Comparison of ENCODE assay signal across 18 cellular contexts in genomic region chr15:89379818-89380217, GRCh38. TPM values are rescaled to one million over a fixed set of nuclear protein-coding genes. Genes with fewer than 3 reads are reported as not detected.
DNase-seq lines count a peak whose midpoint lies in the region; ATAC-seq, FAIRE-seq and TF ChIP-seq lines count a peak whose summit lies in the region.
"Had no signal": no experiment of that assay in that cellular context is flagged by ENCODE, and none has a peak within 500 bp of the region (broad histone marks: within the 10 kb centered on the region; RNA-seq: fewer than 3 reads in every experiment).

No MANE protein-coding gene starts in this region.

- H3K4me1 ChIP-seq in CD4-positive, alpha-beta memory T cell (ENCODE audit: insufficient read depth, low read length), result no peaks in the 10 kb centered on the region
- H3K4me1 ChIP-seq in body of pancreas, result peaks cover 18% of the 10 kb centered on the region

- DNase-seq in CD4-positive, alpha-beta memory T cell, result no peak
- peak; percentile 58 for DNase-seq in LNCaP clone FGC (ENCODE audit: low read depth)
- peak; percentile 26 for DNase-seq in MCF 10A (ENCODE audit: unreplicated experiment)
- DNase-seq in kidney tubule cell (ENCODE audit: low spot score), result peak; percentile 21
- no peak for DNase-seq in body of pancreas
- no peak for DNase-seq in NCI-H1092 (lab: John Stamatoyannopoulos, UW)
- DNase-seq in D721Med (ENCODE audit: insufficient read length, low spot score), result no peak
- no peak for DNase-seq in foreskin fibroblast
- DNase-seq: activated CD4-positive, alpha-beta T cell treated with anti-CD3 and anti-CD28 coated beads, Interleukin-2, amount 50 U/mL, for 1 hour; DMS79; effector CD8-positive, alpha-beta T cell; GM23248; NCI-H1694 treated with DMSO at 0.1 percent for 48 hours; NCI-H526 treated with DMSO at 0.1 percent for 48 hours; substantia nigra had no signal

- H3K27ac Mint-ChIP-seq in CD4-positive, alpha-beta memory T cell, result no peak overlapping the region
- H3K27ac Mint-ChIP-seq in MCF 10A (ENCODE audit: low read depth, unreplicated experiment), result no peak overlapping the region

- no peak for FAIRE-seq in D721Med (lab: Jason Lieb, UNC)
- FAIRE-seq: islet of Langerhans, RCC 7860 had no signal

- no peak for ATAC-seq in body of pancreas

- no peaks in the 10 kb centered on the region for H3K9me3 Mint-ChIP-seq in CD4-positive, alpha-beta memory T cell
- H3K9me3 Mint-ChIP-seq in MCF 10A (ENCODE audit: unreplicated experiment), result no peaks in the 10 kb centered on the region

- H3K36me3 Mint-ChIP-seq in CD4-positive, alpha-beta memory T cell, result no peaks in the 10 kb centered on the region
- no peaks in the 10 kb centered on the region for H3K36me3 Mint-ChIP-seq in MCF 10A (ENCODE audit: insufficient read depth, unreplicated experiment)

- no peaks in the 10 kb centered on the region for H3K9me3 ChIP-seq in CD4-positive, alpha-beta memory T cell (ENCODE audit: control insufficient read depth in 1 of 2, low read length in 2 of 2)
- no peaks in the 10 kb centered on the region for H3K9me3 ChIP-seq in body of pancreas

- H3K4me3 Mint-ChIP-seq in CD4-positive, alpha-beta memory T cell, result peak overlapping the region in 7 of 8 donors; percentile 15 to 83 (median 53)
- no peak overlapping the region for H3K4me3 Mint-ChIP-seq in MCF 10A (ENCODE audit: unreplicated experiment)

- CTCF ChIA-PET in CD4-positive, alpha-beta memory T cell (lab: Charles Lee; ENCODE audit: partially characterized antibody), result interaction anchor here (1.3 kb wide), 1 partner anchor 21 kb away, joined by 10 read pairs; no protein-coding TSS in a partner anchor
- CTCF ChIA-PET in MCF 10A (lab: Yijun Ruan, JAX), result interaction anchor here (0.5 to 1.0 kb wide), 6 partner anchors 10 to 170 kb away, joined by 3 to 7 read pairs (median 3); no protein-coding TSS in a partner anchor

- H3K27me3 ChIP-seq in CD4-positive, alpha-beta memory T cell (ENCODE audit: insufficient read depth, low read length), result peaks cover 39% of the 10 kb centered on the region
- H3K27me3 ChIP-seq in body of pancreas, result peaks cover 0 to 12% of the 10 kb centered on the region in 2 donors

- POLR2A ChIA-PET in CD4-positive, alpha-beta memory T cell (lab: Charles Lee; ENCODE audit: partially characterized antibody), result no interaction called here
- POLR2A ChIA-PET in MCF 10A (lab: Yijun Ruan, JAX), result interaction anchor here (0.6 to 1.2 kb wide), 3 partner anchors 11 to 405 kb away, joined by 3 read pairs; no protein-coding TSS in a partner anchor

- 79 to 88% methylated on average over 3 to 5 of the region's 5 CpGs for WGBS in body of pancreas, 2 donors

- no peaks in the 10 kb centered on the region for H3K36me3 ChIP-seq in CD4-positive, alpha-beta memory T cell (ENCODE audit: insufficient read depth, low read length)
- H3K36me3 ChIP-seq in body of pancreas (replicated peaks in 1 of 2; ENCODE audit: insufficient read depth in 1 of 2, low read depth in 2 of 2), result no peaks in the 10 kb centered on the region

- H3K27me3 Mint-ChIP-seq in CD4-positive, alpha-beta memory T cell, result peaks cover 50 to 58% of the 10 kb centered on the region in 2 donors
- H3K27me3 Mint-ChIP-seq in MCF 10A (ENCODE audit: insufficient read depth, unreplicated experiment), result peaks cover 69% of the 10 kb centered on the region

- no peak for TF ChIP-seq CTCF in LNCaP clone FGC (IDR thresholded peaks at IDR 0.05; ENCODE audit: control insufficient read depth, extremely low read depth, insufficient read depth)
- TF ChIP-seq CTCF in MCF 10A (IDR thresholded peaks at IDR 0.05; ENCODE audit: unreplicated experiment), result no peak
- TF ChIP-seq CTCF in body of pancreas (IDR thresholded peaks at IDR 0.05), result no peak
- TF ChIP-seq CTCF in D721Med (IDR thresholded peaks at IDR 0.05; ENCODE audit: insufficient read depth, missing control alignments), result no peak
- TF ChIP-seq CTCF in foreskin fibroblast (IDR thresholded peaks at IDR 0.05; ENCODE audit: low read depth, low read length), result no peak

- intact Hi-C loops in CD4-positive, alpha-beta memory T cell (cut with micrococcal nuclease), result no loop called here
- intact Hi-C loops in MCF 10A (cut with micrococcal nuclease), result no loop called here
- intact Hi-C loops in body of pancreas (cut with DNase I), result no loop called here

- TF ChIP-seq POLR2A in body of pancreas (IDR thresholded peaks at IDR 0.05), result no peak

- no peak overlapping the region for H3K4me3 ChIP-seq in CD4-positive, alpha-beta memory T cell (ENCODE audit: low read length in 2 of 2)
- H3K4me3 ChIP-seq in LNCaP clone FGC (ENCODE audit: low read depth, low read length), result no peak overlapping the region
- no peak overlapping the region for H3K4me3 ChIP-seq in body of pancreas
- H3K4me3 ChIP-seq in foreskin fibroblast (ENCODE audit: low read depth in 1 of 2, low read length in 2 of 2), result no peak overlapping the region
- H3K4me3 ChIP-seq: GM23248 had no signal

- H3K4me1 Mint-ChIP-seq in CD4-positive, alpha-beta memory T cell, result peaks cover 0 to 21% (median 8%) of the 10 kb centered on the region in 4 donors
- H3K4me1 Mint-ChIP-seq in MCF 10A (ENCODE audit: insufficient read depth, unreplicated experiment), result no peaks in the 10 kb centered on the region

- BruUV-seq in MCF 10A (replicated peaks; lab: Mats Ljungman, UMichigan), result no TSS peak

- H3K27ac ChIP-seq in CD4-positive, alpha-beta memory T cell (ENCODE audit: low read depth, low read length), result no peak overlapping the region
- no peak overlapping the region for H3K27ac ChIP-seq in body of pancreas
- H3K27ac ChIP-seq: GM23248, KMS-11 had no signal

RNA-seq across cellular contexts. Expression of gene POLG, which starts 45.2 kb away (rescaled TPM):
- 100 to 1,000 TPM; 148 to 151 TPM for total RNA-seq in CD4-positive, alpha-beta memory T cell
- polyA plus RNA-seq in CD4-positive, alpha-beta memory T cell, result 10 to 100 TPM; 19.4 to 51.4 TPM
- total RNA-seq in MCF 10A (2022) (52.9 and 62.2 TPM in 2 replicates), body of pancreas (10 to 100 TPM; 60.7 to 67.2 TPM)

Comparison
In these comparisons a context has a peak if more than half of its experiments do, and no peak if none do; other contexts are left out.
1. DNase-seq: peak in LNCaP clone FGC (single experiment), MCF 10A (single experiment) and kidney tubule cell (single experiment); none in CD4-positive, alpha-beta memory T cell (0 of 5), body of pancreas (0 of 4), NCI-H1092 (single experiment), D721Med (single experiment) and foreskin fibroblast (0 of 2).